1 cellular context compared by ENCODE assay signal in the genomic region with DNA sequence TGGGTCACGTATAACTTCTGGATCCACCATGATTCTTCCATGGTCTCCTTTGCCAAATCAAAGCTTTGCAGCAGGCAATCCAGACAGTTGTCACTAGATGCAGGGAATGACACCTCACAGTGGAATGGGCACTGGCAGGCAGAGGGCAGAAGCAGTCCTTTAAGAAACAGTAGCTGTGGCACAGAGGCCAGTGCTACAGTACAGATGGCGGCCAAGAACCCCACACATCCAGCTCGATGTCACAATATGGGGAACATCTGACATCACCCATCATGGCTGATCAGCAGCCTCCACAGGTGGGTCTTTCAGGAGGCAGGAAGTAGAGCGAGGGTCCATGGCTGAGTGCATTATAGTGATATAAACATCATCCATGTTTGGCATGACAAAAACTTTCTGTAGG.
A peak's percentile ranks its signal among the peaks of the same experiment; 100 is the strongest.
TF ChIP-seq lines count a peak whose summit lies in the region.

No MANE protein-coding gene starts in this region.

TF ChIP-seq in HepG2, 621 proteins besides CTCF, POLR2A, EP300 and RAD21 (continued from another document):
- TF ChIP-seq ZNF350 (CRISPR knock-in tag; IDR thresholded peaks at IDR 0.05; ENCODE audit: borderline replicate concordance, low read depth): 0 out of 2 replicates have a peak, but pooled peaks have one; percentile 46
- TF ChIP-seq, protein P1, sequence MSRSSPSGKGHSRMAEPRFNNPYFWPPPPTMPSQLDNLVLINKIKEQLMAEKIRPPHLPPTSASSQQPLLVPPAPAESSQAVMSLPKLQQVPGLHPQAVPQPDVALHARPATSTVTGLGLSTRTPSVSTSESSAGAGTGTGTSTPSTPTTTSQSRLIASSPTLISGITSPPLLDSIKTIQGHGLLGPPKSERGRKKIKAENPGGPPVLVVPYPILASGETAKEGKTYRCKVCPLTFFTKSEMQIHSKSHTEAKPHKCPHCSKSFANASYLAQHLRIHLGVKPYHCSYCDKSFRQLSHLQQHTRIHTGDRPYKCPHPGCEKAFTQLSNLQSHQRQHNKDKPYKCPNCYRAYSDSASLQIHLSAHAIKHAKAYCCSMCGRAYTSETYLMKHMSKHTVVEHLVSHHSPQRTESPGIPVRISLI (CRISPR knock-in tag; IDR thresholded peaks at IDR 0.05; ENCODE audit: borderline replicate concordance): no peak
- TF ChIP-seq, protein P2, sequence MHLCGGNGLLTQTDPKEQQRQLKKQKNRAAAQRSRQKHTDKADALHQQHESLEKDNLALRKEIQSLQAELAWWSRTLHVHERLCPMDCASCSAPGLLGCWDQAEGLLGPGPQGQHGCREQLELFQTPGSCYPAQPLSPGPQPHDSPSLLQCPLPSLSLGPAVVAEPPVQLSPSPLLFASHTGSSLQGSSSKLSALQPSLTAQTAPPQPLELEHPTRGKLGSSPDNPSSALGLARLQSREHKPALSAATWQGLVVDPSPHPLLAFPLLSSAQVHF (CRISPR knock-in tag; IDR thresholded peaks at IDR 0.05): no peak
- TF ChIP-seq NBN (conservative IDR thresholded peaks at IDR 0.05): no peak
- peak; percentile 23; the same call in 1 of the 2 replicates for TF ChIP-seq NR2C2 (CRISPR knock-in tag; IDR thresholded peaks at IDR 0.05; ENCODE audit: borderline replicate concordance)
- TF ChIP-seq, protein P3, sequence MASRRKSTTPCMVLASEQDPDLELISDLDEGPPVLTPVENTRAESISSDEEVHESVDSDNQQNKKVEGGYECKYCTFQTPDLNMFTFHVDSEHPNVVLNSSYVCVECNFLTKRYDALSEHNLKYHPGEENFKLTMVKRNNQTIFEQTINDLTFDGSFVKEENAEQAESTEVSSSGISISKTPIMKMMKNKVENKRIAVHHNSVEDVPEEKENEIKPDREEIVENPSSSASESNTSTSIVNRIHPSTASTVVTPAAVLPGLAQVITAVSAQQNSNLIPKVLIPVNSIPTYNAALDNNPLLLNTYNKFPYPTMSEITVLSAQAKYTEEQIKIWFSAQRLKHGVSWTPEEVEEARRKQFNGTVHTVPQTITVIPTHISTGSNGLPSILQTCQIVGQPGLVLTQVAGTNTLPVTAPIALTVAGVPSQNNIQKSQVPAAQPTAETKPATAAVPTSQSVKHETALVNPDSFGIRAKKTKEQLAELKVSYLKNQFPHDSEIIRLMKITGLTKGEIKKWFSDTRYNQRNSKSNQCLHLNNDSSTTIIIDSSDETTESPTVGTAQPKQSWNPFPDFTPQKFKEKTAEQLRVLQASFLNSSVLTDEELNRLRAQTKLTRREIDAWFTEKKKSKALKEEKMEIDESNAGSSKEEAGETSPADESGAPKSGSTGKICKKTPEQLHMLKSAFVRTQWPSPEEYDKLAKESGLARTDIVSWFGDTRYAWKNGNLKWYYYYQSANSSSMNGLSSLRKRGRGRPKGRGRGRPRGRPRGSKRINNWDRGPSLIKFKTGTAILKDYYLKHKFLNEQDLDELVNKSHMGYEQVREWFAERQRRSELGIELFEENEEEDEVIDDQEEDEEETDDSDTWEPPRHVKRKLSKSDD (CRISPR knock-in tag; IDR thresholded peaks at IDR 0.05; ENCODE audit: low read depth): 0 out of 2 replicates have a peak, but pooled peaks have one; percentile 29
